ENCODE assay signal across 9 cellular contexts in the genomic region with DNA sequence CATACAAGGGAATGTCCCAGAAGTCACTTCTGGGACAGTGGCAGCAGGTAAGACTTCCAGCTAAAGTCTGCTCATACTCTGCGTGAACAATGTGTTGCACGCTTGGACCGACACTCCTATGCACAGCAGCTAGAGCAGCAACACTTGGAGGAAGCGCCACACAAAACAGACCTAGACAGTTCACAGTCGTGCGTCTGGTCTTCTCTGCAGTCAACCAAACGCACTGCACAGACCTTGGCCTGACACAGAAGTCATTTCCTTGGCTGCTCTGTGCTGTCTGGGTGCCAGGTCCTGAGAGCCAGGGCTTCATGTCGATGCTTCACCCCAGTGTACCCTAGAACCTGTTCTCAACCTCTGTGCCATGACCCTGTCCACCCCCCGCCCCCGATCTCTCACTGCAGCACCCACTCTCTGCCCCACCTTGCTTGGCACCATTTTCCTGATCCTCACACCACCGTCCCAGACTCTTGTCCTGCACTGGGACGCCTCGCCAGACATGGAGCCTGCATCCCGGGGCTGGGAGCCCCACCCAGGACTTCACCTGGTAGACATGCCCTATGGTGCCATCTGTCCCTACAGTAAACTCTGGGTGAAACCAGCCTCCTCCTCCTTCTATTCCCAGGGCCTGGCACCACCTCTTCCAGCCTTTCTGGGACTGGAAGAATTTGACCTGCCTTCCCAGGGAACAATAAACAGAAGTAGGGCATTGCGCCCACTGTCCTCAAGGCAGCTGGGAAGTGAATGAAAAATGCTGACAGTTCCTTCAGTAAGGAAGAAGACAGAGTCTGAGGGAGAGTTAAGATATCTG. TPM values are rescaled to one million over a fixed set of nuclear protein-coding genes. Genes with fewer than 3 reads are reported as not detected.
DNase-seq lines count a peak whose midpoint lies in the region; ATAC-seq lines count a peak whose summit lies in the region.
"Had no signal": no experiment of that assay in that cellular context is flagged by ENCODE, and none has a peak within 500 bp of the region (broad histone marks: within the 10 kb centered on the region; RNA-seq: fewer than 3 reads in every experiment).

No MANE protein-coding gene starts in this region.

- no peak for ATAC-seq in naive B cell (ENCODE audit: low read depth in 2 of 2)
- ATAC-seq in GM18520 (IDR thresholded peaks at IDR 0.05; ENCODE audit: unreplicated experiment): no peak

- DNase-seq in stimulated activated CD4-positive, alpha-beta T cell treated with anti-CD3 and anti-CD28 coated beads, Interleukin-1b, Interleukin-23, amount 100 ng/mL, for 48 hours: peak; percentile 42
- DNase-seq in stimulated activated CD4-positive, alpha-beta T cell treated with anti-CD3 and anti-CD28 coated beads, Interleukin-2, amount 100 ng/mL, for 48 hours: no peak
- DNase-seq in central memory CD4-positive, alpha-beta T cell: peak; percentile 49
- DNase-seq in naive B cell: no peak
- DNase-seq in LoVo (ENCODE audit: low spot score): no peak
- no peak for DNase-seq in hypothalamus (lab: John Stamatoyannopoulos, UW)
- DNase-seq in NCI-H2029 (lab: John Stamatoyannopoulos, UW): no peak
- DNase-seq: NK-92 treated with Interleukin-12 subunit alpha and Interleukin-12 subunit beta, amount 100 ng/mL, for 24 hours had no signal

- H3K9me3 Mint-ChIP-seq in naive B cell: no peaks in the 10 kb centered on the region

- no peaks in the 10 kb centered on the region for H3K36me3 Mint-ChIP-seq in naive B cell

- peak overlapping the region in 5 of 8 donors; percentile 29 to 83 (median 65) for H3K4me3 Mint-ChIP-seq in naive B cell

- peaks cover 44 to 62% (median 52%) of the 10 kb centered on the region in 3 donors for H3K27me3 Mint-ChIP-seq in naive B cell

- peaks cover 20 to 27% (median 23%) of the 10 kb centered on the region in 3 donors for H3K4me1 Mint-ChIP-seq in naive B cell

- no peak overlapping the region for H3K27ac Mint-ChIP-seq in naive B cell

RNA-seq across cellular contexts. Expression of gene ATP10A, which starts 3.1 kb away (rescaled TPM):
- polyA plus RNA-seq in naive B cell (ENCODE audit: low read depth in 6 of 6): under 1 TPM in 2 of 6 donors, not detected in 4; 0.14 to 0.15 TPM

Comparison
In these comparisons a context has a peak if more than half of its experiments do, and no peak if none do; other contexts are left out.
1. DNase-seq: peak in stimulated activated CD4-positive, alpha-beta T cell treated with anti-CD3 and anti-CD28 coated beads, Interleukin-1b, Interleukin-23, amount 100 ng/mL, for 48 hours (single experiment) and central memory CD4-positive, alpha-beta T cell (single experiment); none in stimulated activated CD4-positive, alpha-beta T cell treated with anti-CD3 and anti-CD28 coated beads, Interleukin-2, amount 100 ng/mL, for 48 hours (0 of 2), naive B cell (single experiment), LoVo (single experiment), hypothalamus (0 of 51) and NCI-H2029 (single experiment).